9 cellular contexts compared by ENCODE assay signal in the genomic region with DNA sequence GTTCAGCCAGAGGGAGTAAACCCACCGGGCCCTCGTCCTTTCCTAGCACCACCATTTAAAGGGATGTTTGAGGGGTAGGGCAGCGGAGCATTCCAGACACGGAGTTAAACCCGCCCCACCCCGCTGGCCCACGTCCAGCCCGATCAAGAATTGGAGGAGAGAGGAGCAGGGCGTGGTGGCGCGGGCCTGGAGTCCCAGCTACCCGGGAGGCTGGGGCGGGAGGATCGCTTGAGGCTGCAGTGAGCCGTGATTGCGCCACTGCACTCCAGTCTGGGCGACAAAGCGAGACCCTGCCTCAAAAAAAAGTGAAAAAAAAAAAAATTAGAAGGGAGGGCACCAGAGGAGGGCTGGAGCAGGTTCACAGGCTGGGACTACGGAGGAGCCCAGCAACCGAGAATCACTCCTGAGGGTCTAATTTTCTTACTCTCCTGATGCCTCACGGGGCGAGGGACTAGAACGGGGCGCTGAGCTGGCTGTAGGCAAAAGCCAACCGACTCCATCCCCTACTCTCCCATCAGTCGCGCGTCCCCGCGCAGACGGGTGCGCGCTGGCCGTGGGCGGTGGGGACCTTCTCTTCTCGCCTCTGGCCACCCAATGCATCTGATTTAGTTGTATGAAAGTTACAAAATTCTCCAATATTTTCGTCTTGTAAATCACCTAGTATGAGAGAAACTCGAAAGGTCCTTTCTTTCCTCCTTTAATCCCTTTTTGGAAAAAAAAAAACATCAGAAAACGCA. TPM values are rescaled to one million over a fixed set of nuclear protein-coding genes. Genes with fewer than 3 reads are reported as not detected.
DNase-seq lines count a peak whose midpoint lies in the region; ATAC-seq, FAIRE-seq and TF ChIP-seq lines count a peak whose summit lies in the region.
"Had no signal": no experiment of that assay in that cellular context is flagged by ENCODE, and none has a peak within 500 bp of the region (broad histone marks: within the 10 kb centered on the region; RNA-seq: fewer than 3 reads in every experiment).

No MANE protein-coding gene starts in this region.

- ATAC-seq in HG03354 (IDR thresholded peaks at IDR 0.05; ENCODE audit: poor library complexity, severe bottlenecking, unreplicated experiment) (peak; percentile 47), HG03457 (IDR thresholded peaks at IDR 0.05; ENCODE audit: unreplicated experiment) (no peak), HG03460 (IDR thresholded peaks at IDR 0.05; ENCODE audit: unreplicated experiment) (no peak)

- H3K9me3 ChIP-seq in SJCRH30 (replicated peaks) (no peaks in the 10 kb centered on the region), prostate gland (no peaks in the 10 kb centered on the region)

- 0 out of 2 replicates have a peak, but pooled peaks cover 4% of the 10 kb centered on the region for H3K4me1 ChIP-seq in SJCRH30
- H3K4me1 ChIP-seq in prostate gland (replicated peaks): peaks cover 22% of the 10 kb centered on the region

- no peaks in the 10 kb centered on the region for H3K36me3 ChIP-seq in SJCRH30
- H3K36me3 ChIP-seq in prostate gland: no peaks in the 10 kb centered on the region

- DNase-seq in GM12891 (ENCODE audit: insufficient read length, low spot score) (peak; percentile 59), SJCRH30 (peak; percentile 63 to 76), hippocampal formation (lab: John Stamatoyannopoulos, UW) (peak; percentile 74 to 89), prostate gland (ENCODE audit: low spot score) (peak; percentile 59)

- FAIRE-seq in GM12891 (lab: Jason Lieb, UNC): peak; percentile 66
- FAIRE-seq: endometrium had no signal

- WGBS in adipose tissue, 3 donors: 4 to 8% (median 8%) methylated on average over 39 of the region's 39 CpGs
- WGBS in prostate gland: 6% methylated on average over 39 of the region's 39 CpGs

- peak overlapping the region; percentile 68 for H3K4me3 ChIP-seq in SJCRH30
- peak overlapping the region; percentile 30 to 46 for H3K4me3 ChIP-seq in prostate gland

- no peak for TF ChIP-seq CTCF in prostate gland (IDR thresholded peaks at IDR 0.05)

- TF ChIP-seq POLR2A in GM12891 (IDR thresholded peaks at IDR 0.05; ENCODE audit: low read depth, low read length) (peak; percentile 83), prostate gland (IDR thresholded peaks at IDR 0.05) (peak; percentile 48)

- intact Hi-C loops in prostate gland (cut with DNase I): loop anchor here (5.0 kb wide), 1 partner anchor 84 kb away; the partner anchor contains the start of gene CLIC1

- H3K27me3 ChIP-seq in SJCRH30 (no peaks in the 10 kb centered on the region), prostate gland (replicated peaks; ENCODE audit: insufficient read depth) (no peaks in the 10 kb centered on the region)

- peak overlapping the region; percentile 53; the same call in 1 of the 2 replicates for H3K27ac ChIP-seq in SJCRH30
- H3K27ac ChIP-seq in adipose tissue (ENCODE audit: low read depth, low read length): peak overlapping the region; percentile 96
- H3K27ac ChIP-seq in prostate gland: peak overlapping the region; percentile 97 to 100

TF ChIP-seq in GM12891, 5 proteins besides CTCF, POLR2A, EP300 and RAD21:
- TF ChIP-seq TAF1 (IDR thresholded peaks at IDR 0.05; ENCODE audit: low read depth, low read length) (peak; percentile 65), POU2F2 (IDR thresholded peaks at IDR 0.05; ENCODE audit: low read depth, low read length) (peak; percentile 42), SPI1 (IDR thresholded peaks at IDR 0.05; ENCODE audit: low read depth, low read length) (no peak), PAX5 (IDR thresholded peaks at IDR 0.05; ENCODE audit: insufficient read depth, low read length, severe bottlenecking) (no peak), POLR2AphosphoS5 (IDR thresholded peaks at IDR 0.05; ENCODE audit: low read depth, low read length) (peak; percentile 77)

RNA-seq across cellular contexts. Expression of gene HSPA1B, which starts 6.1 kb away (rescaled TPM):
- polyA plus RNA-seq in GM12891 (2012; ENCODE audit: low read depth, missing spikeins): 6.6 TPM
- total RNA-seq in SJCRH30 (2014; rRNA removed; shearing (Covaris generic)): 106 and 118 TPM in 2 replicates
- 100 to 1,000 TPM in 1 of 3 donors, 10 to 100 TPM in 2; 40.9 to 501 (median 47.1) TPM for polyA plus RNA-seq in adipose tissue
- 100 to 1,000 TPM; 331 to 360 TPM for total RNA-seq in prostate gland

RNA-seq across cellular contexts. Expression of gene HSPA1A, which starts 6.1 kb away (rescaled TPM):
- polyA plus RNA-seq in GM12891 (2012; ENCODE audit: low read depth, missing spikeins): 9.6 TPM
- total RNA-seq in SJCRH30 (2014; rRNA removed; shearing (Covaris generic)): 0.56 TPM in 1 of 2 replicates, not detected in the other
- 100 to 1,000 TPM in 1 of 3 donors, 10 to 100 TPM in 2; 32.5 to 514 (median 76.3) TPM for polyA plus RNA-seq in adipose tissue
- total RNA-seq in prostate gland: 100 to 1,000 TPM; 230 to 440 TPM

RNA-seq across cellular contexts. Expression of gene HSPA1L, which starts 6.4 kb away (rescaled TPM):
- 1.1 TPM for polyA plus RNA-seq in GM12891 (2012; ENCODE audit: low read depth, missing spikeins)
- total RNA-seq in SJCRH30 (2014; rRNA removed; shearing (Covaris generic)): 0.10 and 0.14 TPM in 2 replicates
- polyA plus RNA-seq in adipose tissue: 1 to 10 TPM in 1 of 3 donors, under 1 TPM in 2; 0.59 to 1.0 (median 0.80) TPM
- 1 to 10 TPM; 1.5 to 8.5 TPM for total RNA-seq in prostate gland

RNA-seq across cellular contexts. Expression of gene LSM2, which starts 14.7 kb away (rescaled TPM):
- polyA plus RNA-seq in GM12891 (2012; ENCODE audit: low read depth, missing spikeins): 106 TPM
- total RNA-seq in SJCRH30 (2014; rRNA removed; shearing (Covaris generic)): 90.1 and 106 TPM in 2 replicates
- polyA plus RNA-seq in adipose tissue: 10 to 100 TPM; 29.7 to 55.0 (median 38.1) TPM
- total RNA-seq in prostate gland: 10 to 100 TPM; 51.9 to 52.5 TPM

RNA-seq across cellular contexts. Expression of gene VARS1, which starts 25.9 kb away (rescaled TPM):
- polyA plus RNA-seq in GM12891 (2012; ENCODE audit: low read depth, missing spikeins): 50.1 TPM
- total RNA-seq in SJCRH30 (2014; rRNA removed; shearing (Covaris generic)): 42.5 and 45.8 TPM in 2 replicates
- polyA plus RNA-seq in adipose tissue: 10 to 100 TPM; 24.2 to 38.6 (median 29.1) TPM
- total RNA-seq in prostate gland: 10 to 100 TPM; 38.5 to 49.9 TPM

Comparison
In these comparisons a context has a peak if more than half of its experiments do, and no peak if none do; other contexts are left out.
1. RNA of gene HSPA1A, which starts 6.1 kb away (total RNA-seq): 230 to 440 TPM in prostate gland; 0.56 TPM in SJCRH30; every median in the first group is over 100 times any median in the second.
2. Peak in every context shown above with its lines, with median percentiles within 50 percentile points of each other: DNase-seq and H3K27ac ChIP-seq.